In the genomic region with DNA sequence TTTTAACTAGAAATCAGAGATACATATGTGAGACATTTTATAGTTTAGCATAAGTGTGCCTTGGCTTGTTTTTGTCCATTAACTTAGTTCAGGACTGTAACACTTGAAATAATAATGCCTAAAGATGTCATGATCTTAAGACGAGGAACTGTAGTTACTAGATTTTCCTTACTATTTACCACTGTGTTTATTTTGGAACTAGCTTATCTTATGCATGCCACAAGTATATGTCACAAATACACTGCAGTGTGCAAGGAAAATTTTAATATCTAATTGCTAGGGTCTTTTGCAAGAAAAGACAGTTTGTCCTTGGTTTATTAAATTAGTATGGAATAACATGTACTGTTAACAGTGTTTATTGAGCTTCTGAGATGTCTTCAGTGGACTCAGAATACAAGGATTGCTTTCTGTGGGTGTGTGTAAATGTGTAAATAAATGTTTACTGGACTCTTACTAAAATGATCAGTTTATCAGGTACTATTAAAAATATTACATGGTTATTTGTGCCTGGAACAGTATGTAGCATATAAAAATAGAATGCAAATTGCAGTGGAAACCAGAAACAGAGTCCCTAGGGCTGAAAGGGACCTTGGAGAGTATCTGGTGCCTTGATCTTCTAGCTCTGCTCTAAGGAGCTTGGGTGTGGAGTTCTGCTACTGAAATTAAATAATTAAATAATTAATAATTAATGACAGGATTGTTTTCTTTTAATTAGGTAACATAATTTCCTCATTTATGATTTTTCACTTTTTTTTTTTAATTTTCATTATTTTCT, we compare ENCODE assay signal across 14 cellular contexts. TPM values are rescaled to one million over a fixed set of nuclear protein-coding genes. Genes with fewer than 3 reads are reported as not detected.
DNase-seq lines count a peak whose midpoint lies in the region; ATAC-seq and TF ChIP-seq lines count a peak whose summit lies in the region.
"Had no signal": no experiment of that assay in that cellular context is flagged by ENCODE, and none has a peak within 500 bp of the region (broad histone marks: within the 10 kb centered on the region; RNA-seq: fewer than 3 reads in every experiment).

No MANE protein-coding gene starts in this region.

- H4K20me1 ChIP-seq in SK-N-SH (ENCODE audit: insufficient read depth), result no peaks in the 10 kb centered on the region

- H3K9ac ChIP-seq in SK-N-SH (no peak overlapping the region), adipocyte (ENCODE audit: low read length) (peak overlapping the region; percentile 64), iPS-18a (ENCODE audit: low read length) (peak overlapping the region; percentile 50), colonic mucosa (ENCODE audit: low read depth in 2 of 2, low read length in 2 of 2) (no peak overlapping the region)

- H3K4me3 ChIP-seq in SK-N-SH (ENCODE audit: low read depth in 2 of 2, low read length in 1 of 2), result no peak overlapping the region
- H3K4me3 ChIP-seq in adipocyte (ENCODE audit: low read length), result no peak overlapping the region
- H3K4me3 ChIP-seq in iPS-18a (ENCODE audit: low read length), result peak overlapping the region; percentile 15
- H3K4me3 ChIP-seq in stomach, result no peak overlapping the region
- H3K4me3 ChIP-seq in colonic mucosa, result no peak overlapping the region

- TF ChIP-seq CTCF in SK-N-SH (IDR thresholded peaks at IDR 0.05) (no peak), stomach (IDR thresholded peaks at IDR 0.05) (no peak), colonic mucosa (IDR thresholded peaks at IDR 0.05) (no peak)

- no peaks in the 10 kb centered on the region for H3F3A ChIP-seq in SK-N-SH (replicated peaks; ENCODE audit: insufficient read depth)

- H3K36me3 ChIP-seq in SK-N-SH (replicated peaks in 1 of 2; ENCODE audit: control insufficient read depth in 1 of 2, insufficient read depth in 2 of 2, low read length in 1 of 2), result no peaks in the 10 kb centered on the region
- no peaks in the 10 kb centered on the region for H3K36me3 ChIP-seq in adipocyte (ENCODE audit: control insufficient read depth, insufficient read depth, low read length, severe bottlenecking)
- no peaks in the 10 kb centered on the region for H3K36me3 ChIP-seq in iPS-18a (ENCODE audit: control insufficient read depth, low read depth, low read length)
- no peaks in the 10 kb centered on the region for H3K36me3 ChIP-seq in stomach
- H3K36me3 ChIP-seq in colonic mucosa, result no peaks in the 10 kb centered on the region

- H3K4me1 ChIP-seq in SK-N-SH (ENCODE audit: control insufficient read depth in 1 of 2, insufficient read depth in 2 of 2, low read depth in 1 of 2, low read length in 1 of 2) (peaks cover 0 to 25% of the 10 kb centered on the region in 2 experiments; a peak in 3 of 4 replicates), adipocyte (ENCODE audit: control insufficient read depth, insufficient read depth, low read length) (peaks cover 46% of the 10 kb centered on the region), iPS-18a (ENCODE audit: control insufficient read depth, low read depth, low read length) (peaks cover 52% of the 10 kb centered on the region), stomach (peaks cover 23 to 64% (median 47%) of the 10 kb centered on the region in 4 donors), colonic mucosa (peaks cover 6% of the 10 kb centered on the region)

- intact Hi-C loops in stomach (cut with DNase I; ENCODE audit: low total_unique reads), result loop anchor here (5.0 kb wide), 1 partner anchor 200 kb away; no protein-coding TSS in a partner anchor
- intact Hi-C loops in colonic mucosa (cut with DNase I), result loop anchor here (5.0 kb wide), 1 partner anchor 200 kb away; no protein-coding TSS in a partner anchor

- TF ChIP-seq RAD21 in SK-N-SH (IDR thresholded peaks at IDR 0.05; ENCODE audit: low read length), result no peak

- H2AFZ ChIP-seq in SK-N-SH (ENCODE audit: low read depth), result no peak overlapping the region

- H3K27ac ChIP-seq in SK-N-SH (ENCODE audit: low read depth in 2 of 2, low read length in 1 of 2), result peak overlapping the region in 1 of 2 experiments; percentile 6; a peak in 1 of 4 replicates
- H3K27ac ChIP-seq in iPS-18a (ENCODE audit: low read length), result peak overlapping the region; percentile 61
- peak overlapping the region in 3 of 5 donors; percentile 32 to 72 (median 69) for H3K27ac ChIP-seq in stomach
- no peak overlapping the region for H3K27ac ChIP-seq in colonic mucosa

- no peak for ATAC-seq in SK-N-SH treated with all-trans-retinoic acid at 6 μM for 48 hours
- ATAC-seq: activated CD8-positive, alpha-beta T cell treated with anti-CD3 and anti-CD28 coated beads, Interleukin-2, amount 10 ng/mL, durations not matched to agents 7 days and 5 days had no signal

- H3K4me2 ChIP-seq in SK-N-SH, result peak overlapping the region; percentile 24; the same call in 1 of the 2 replicates

- TF ChIP-seq EP300 in SK-N-SH (IDR thresholded peaks at IDR 0.05; ENCODE audit: borderline replicate concordance in 1 of 2, low read depth in 1 of 2, low read length in 1 of 2) (no peak), stomach (IDR thresholded peaks at IDR 0.05) (no peak)

- DNase-seq in SK-N-SH (no peak), adipocyte (ENCODE audit: low read depth) (peak; percentile 60), stomach (no peak), NCI-H1105 (lab: John Stamatoyannopoulos, UW) (no peak), colonic mucosa (no peak), DMS114 treated with DMSO at 0.1 percent for 48 hours (lab: John Stamatoyannopoulos, UW; ENCODE audit: unreplicated experiment) (no peak)
- DNase-seq: activated CD8-positive, alpha-beta T cell treated with anti-CD3 and anti-CD28 coated beads, Interleukin-2, amount 10 ng/mL, durations not matched to agents 7 days and 5 days; amygdala; CD8-positive, alpha-beta memory T cell; dorsolateral prefrontal cortex; NCI-H187 treated with DMSO at 0.1 percent for 48 hours; NCI-H510A had no signal

- no peaks in the 10 kb centered on the region for H3K27me3 ChIP-seq in SK-N-SH (ENCODE audit: insufficient read depth)
- no peaks in the 10 kb centered on the region for H3K27me3 ChIP-seq in adipocyte (replicated peaks; ENCODE audit: control insufficient read depth, insufficient read depth, low read length)
- no peaks in the 10 kb centered on the region for H3K27me3 ChIP-seq in iPS-18a (ENCODE audit: control insufficient read depth, insufficient read depth, low read length)
- no peaks in the 10 kb centered on the region for H3K27me3 ChIP-seq in stomach
- H3K27me3 ChIP-seq in colonic mucosa, result no peaks in the 10 kb centered on the region
- H3K27me3 ChIP-seq: dorsolateral prefrontal cortex had no signal

- 44% methylated on average over 1 of the region's 1 CpG for WGBS in SK-N-SH (ENCODE audit: low lambda C conversion rate)
- 11 to 22% (median 19%) methylated on average over 1 of the region's 1 CpG for WGBS in stomach, 5 donors

- POLR2A ChIA-PET in SK-N-SH (lab: Yijun Ruan, JAX), result no interaction called here

- CTCF ChIA-PET in SK-N-SH (lab: Yijun Ruan, JAX), result interaction anchor here (0.8 to 8.3 kb wide), 8 partner anchors 11 to 298 kb away, joined by 3 to 87 read pairs (median 10); a partner anchor contains a TSS

- H3K79me2 ChIP-seq in SK-N-SH (ENCODE audit: insufficient read depth), result no peaks in the 10 kb centered on the region

- H3K9me2 ChIP-seq in SK-N-SH, result no peaks in the 10 kb centered on the region

- TF ChIP-seq POLR2A in stomach (IDR thresholded peaks at IDR 0.05), result no peak

- H3K9me3 ChIP-seq in SK-N-SH, result no peaks in the 10 kb centered on the region
- H3K9me3 ChIP-seq in adipocyte (ENCODE audit: control insufficient read depth, low read length), result no peaks in the 10 kb centered on the region
- no peaks in the 10 kb centered on the region for H3K9me3 ChIP-seq in iPS-18a (ENCODE audit: control insufficient read depth, low read depth, low read length)
- no peaks in the 10 kb centered on the region for H3K9me3 ChIP-seq in stomach
- no peaks in the 10 kb centered on the region for H3K9me3 ChIP-seq in colonic mucosa

TF ChIP-seq in SK-N-SH, 30 proteins besides CTCF, POLR2A, EP300 and RAD21:
- TF ChIP-seq RFX5 (IDR thresholded peaks at IDR 0.05; ENCODE audit: low read length) (no peak), MEF2A (IDR thresholded peaks at IDR 0.05; ENCODE audit: borderline replicate concordance, low read depth) (no peak), POLR2AphosphoS5 (IDR thresholded peaks at IDR 0.05; ENCODE audit: low read depth, low read length) (no peak), TEAD4 (IDR thresholded peaks at IDR 0.05; ENCODE audit: borderline replicate concordance, insufficient read depth) (no peak), FOSL2 (IDR thresholded peaks at IDR 0.05; ENCODE audit: borderline replicate concordance, low read depth) (no peak), RXRA (IDR thresholded peaks at IDR 0.05; ENCODE audit: borderline replicate concordance, low read depth) (no peak), SMC3 (IDR thresholded peaks at IDR 0.05; ENCODE audit: low read depth, low read length) (no peak), MXI1 (IDR thresholded peaks at IDR 0.05; ENCODE audit: low read depth, low read length) (no peak), GABPA (IDR thresholded peaks at IDR 0.05; ENCODE audit: low read depth) (no peak), GATA2 (CRISPR knock-in tag; IDR thresholded peaks at IDR 0.05) (no peak)
TF ChIP-seq in SK-N-SH: peak in this region for 0.

TF ChIP-seq in SK-N-SH treated with all-trans-retinoic acid at 6 μM for 48 hours, 23 proteins besides CTCF, POLR2A, EP300 and RAD21 (continues in another document):
- TF ChIP-seq, protein P1, sequence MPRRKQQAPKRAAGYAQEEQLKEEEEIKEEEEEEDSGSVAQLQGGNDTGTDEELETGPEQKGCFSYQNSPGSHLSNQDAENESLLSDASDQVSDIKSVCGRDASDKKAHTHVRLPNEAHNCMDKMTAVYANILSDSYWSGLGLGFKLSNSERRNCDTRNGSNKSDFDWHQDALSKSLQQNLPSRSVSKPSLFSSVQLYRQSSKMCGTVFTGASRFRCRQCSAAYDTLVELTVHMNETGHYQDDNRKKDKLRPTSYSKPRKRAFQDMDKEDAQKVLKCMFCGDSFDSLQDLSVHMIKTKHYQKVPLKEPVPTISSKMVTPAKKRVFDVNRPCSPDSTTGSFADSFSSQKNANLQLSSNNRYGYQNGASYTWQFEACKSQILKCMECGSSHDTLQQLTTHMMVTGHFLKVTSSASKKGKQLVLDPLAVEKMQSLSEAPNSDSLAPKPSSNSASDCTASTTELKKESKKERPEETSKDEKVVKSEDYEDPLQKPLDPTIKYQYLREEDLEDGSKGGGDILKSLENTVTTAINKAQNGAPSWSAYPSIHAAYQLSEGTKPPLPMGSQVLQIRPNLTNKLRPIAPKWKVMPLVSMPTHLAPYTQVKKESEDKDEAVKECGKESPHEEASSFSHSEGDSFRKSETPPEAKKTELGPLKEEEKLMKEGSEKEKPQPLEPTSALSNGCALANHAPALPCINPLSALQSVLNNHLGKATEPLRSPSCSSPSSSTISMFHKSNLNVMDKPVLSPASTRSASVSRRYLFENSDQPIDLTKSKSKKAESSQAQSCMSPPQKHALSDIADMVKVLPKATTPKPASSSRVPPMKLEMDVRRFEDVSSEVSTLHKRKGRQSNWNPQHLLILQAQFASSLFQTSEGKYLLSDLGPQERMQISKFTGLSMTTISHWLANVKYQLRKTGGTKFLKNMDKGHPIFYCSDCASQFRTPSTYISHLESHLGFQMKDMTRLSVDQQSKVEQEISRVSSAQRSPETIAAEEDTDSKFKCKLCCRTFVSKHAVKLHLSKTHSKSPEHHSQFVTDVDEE (CRISPR knock-in tag; IDR thresholded peaks at IDR 0.05), result no peak

RNA-seq across cellular contexts. Expression of a gene that starts 58.1 kb away (rescaled TPM):
- polyA plus RNA-seq in SK-N-SH (2012; rRNA removed) (0.26 and 0.44 TPM in 2 replicates), stomach (10 to 100 TPM in 1 of 3 donors, 1 to 10 TPM in 2; 5.5 to 11.0 (median 9.0) TPM)
- polyA plus RNA-seq in SK-N-SH (2012; cell fraction: cytosol; rRNA removed), result 0.24 and 0.35 TPM in 2 replicates
- 0.38 and 0.58 TPM in 2 replicates for polyA plus RNA-seq in SK-N-SH (2012; cell fraction: nucleus; rRNA removed)
- total RNA-seq in stomach (100 to 1,000 TPM in 4 of 5 donors, 10 to 100 TPM in 1; 57.6 to 138 (median 131) TPM), colonic mucosa (10 to 100 TPM; 38.4 to 47.6 TPM)

Comparison
In these comparisons a context has a peak if more than half of its experiments do, and no peak if none do; other contexts are left out.
1. H3K9ac ChIP-seq: peak in adipocyte (single experiment) and iPS-18a (single experiment); none in SK-N-SH (single experiment) and colonic mucosa (0 of 2).